Comparison of ENCODE assay signal across 24 cellular contexts in the genomic region with DNA sequence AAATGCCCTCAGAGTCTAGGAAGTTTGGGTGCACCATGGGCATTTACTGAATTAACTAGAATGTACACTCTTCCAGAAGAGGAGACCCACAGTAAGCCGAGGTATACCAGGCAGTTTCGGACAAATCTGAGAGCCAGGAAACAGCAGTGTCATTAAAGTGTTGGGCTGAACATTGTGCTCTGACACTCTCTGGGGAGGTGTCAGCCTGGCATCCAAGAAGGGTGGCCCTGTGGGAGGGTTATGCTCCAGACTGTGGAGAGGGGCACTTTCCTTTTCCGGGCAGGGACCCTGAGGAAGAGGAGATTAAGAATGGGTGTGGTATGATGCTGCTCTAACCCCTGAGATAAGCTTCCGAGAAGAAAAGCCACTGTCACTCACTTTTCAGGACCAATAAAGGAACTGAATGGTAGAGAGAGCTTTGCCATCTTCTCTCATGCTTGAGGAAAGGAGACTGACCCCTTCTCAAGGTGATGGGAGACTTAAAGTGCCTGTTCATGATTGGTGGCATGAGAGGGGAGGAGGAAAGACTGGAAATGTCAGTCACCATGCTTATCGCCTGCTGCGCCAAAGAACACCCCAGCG.
"Had no signal": no experiment of that assay in that cellular context is flagged by ENCODE, and none has a peak within 500 bp of the region (broad histone marks: within the 10 kb centered on the region; RNA-seq: fewer than 3 reads in every experiment).

No MANE protein-coding gene starts in this region.

- H3K4me3 ChIP-seq: gastrocnemius medialis, heart right ventricle, left lung, prostate gland, right atrium auricular region, sigmoid colon, testis, tibial artery, upper lobe of left lung had no signal

- DNase-seq: cerebellar nuclear complex; cortex of kidney; effector memory CD8-positive, alpha-beta T cell; foreskin fibroblast; gastrocnemius medialis; heart right ventricle; hippocampal formation; immature natural killer cell; kidney; left lung; mesenchymal stem cell; naive thymus-derived CD8-positive, alpha-beta T cell; nephron progenitor cell; sigmoid colon; stimulated activated CD4-positive, alpha-beta T cell treated with anti-CD3 and anti-CD28 coated beads, Interleukin-2, amount 100 ng/mL, for 24 hours; stimulated activated CD4-positive, alpha-beta T cell treated with anti-CD3 and anti-CD28 coated beads, Interleukin-4, amount 100 ng/mL, for 24 hours; stimulated activated naive CD8-positive, alpha-beta T cell treated with anti-CD3 and anti-CD28 coated beads, Interleukin-15, Interleukin-2, amounts not matched to agents 100 U/mL and 50 U/mL, for 24 hours; testis; tibial artery; upper lobe of left lung had no signal

- H3K27me3 ChIP-seq: gastrocnemius medialis, heart right ventricle, right atrium auricular region, sigmoid colon, testis, tibial artery, upper lobe of left lung had no signal

- H3K36me3 ChIP-seq: gastrocnemius medialis, heart right ventricle, left lung, prostate gland, right atrium auricular region, sigmoid colon, tibial artery, upper lobe of left lung had no signal

- H3K27ac ChIP-seq: gastrocnemius medialis, heart right ventricle, left lung, prostate gland, sigmoid colon, testis, tibial artery, upper lobe of left lung had no signal

- ATAC-seq: effector memory CD8-positive, alpha-beta T cell; naive thymus-derived CD8-positive, alpha-beta T cell had no signal

- H3K9me3 ChIP-seq: gastrocnemius medialis, heart right ventricle, left lung, prostate gland, right atrium auricular region, sigmoid colon, testis, tibial artery, upper lobe of left lung had no signal

- FAIRE-seq: endometrium, kidney, urothelium cell line had no signal

- H3K4me1 ChIP-seq: gastrocnemius medialis, heart right ventricle, left lung, prostate gland, sigmoid colon, testis, tibial artery, upper lobe of left lung had no signal
